2 cellular contexts compared by ENCODE assay signal in the genomic region with DNA sequence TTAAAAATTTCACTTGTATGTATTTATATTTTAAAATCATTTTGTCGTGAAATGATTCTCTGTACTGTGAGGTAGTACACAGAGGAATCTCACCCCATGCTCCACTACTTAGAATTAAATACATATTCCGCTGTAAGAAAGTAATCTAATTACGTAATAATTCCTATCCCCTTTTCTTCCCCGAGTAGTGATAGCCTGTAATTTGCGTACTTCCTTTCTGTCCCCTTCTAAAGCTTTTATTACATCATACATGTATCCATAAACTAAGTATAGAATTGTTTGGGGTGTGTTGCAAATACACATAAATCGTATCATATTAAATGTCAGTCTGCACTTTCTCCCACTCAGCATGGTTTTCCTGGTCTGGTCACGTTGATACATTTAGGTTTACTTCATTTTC.
TF ChIP-seq lines count a peak whose summit lies in the region.

No MANE protein-coding gene starts in this region.

TF ChIP-seq in HepG2, 621 proteins besides CTCF, POLR2A, EP300 and RAD21:
- TF ChIP-seq MYNN (CRISPR knock-in tag; IDR thresholded peaks at IDR 0.05; ENCODE audit: low read depth), result no peak
- TF ChIP-seq ZMAT5 (CRISPR knock-in tag; IDR thresholded peaks at IDR 0.05; ENCODE audit: borderline replicate concordance, low read depth), result no peak
- TF ChIP-seq ZNF746 (CRISPR knock-in tag; IDR thresholded peaks at IDR 0.05), result no peak
- TF ChIP-seq CEBPB (IDR thresholded peaks at IDR 0.05; ENCODE audit: borderline replicate concordance, low read depth, low read length), result peak; percentile 64; the same call in 1 of the 2 replicates

TF ChIP-seq in K562, 482 proteins besides CTCF, POLR2A, EP300 and RAD21:
- TF ChIP-seq PTRF (tag; IDR thresholded peaks at IDR 0.05), result no peak
- TF ChIP-seq MIER1 (IDR thresholded peaks at IDR 0.05; ENCODE audit: low read depth), result no peak
- no peak for TF ChIP-seq CBX8 (IDR thresholded peaks at IDR 0.05; ENCODE audit: borderline replicate concordance, extremely low read depth, low read depth, low read length, poor library complexity, severe bottlenecking)
- TF ChIP-seq MTA3 (IDR thresholded peaks at IDR 0.05; ENCODE audit: borderline replicate concordance), result no peak
- no peak for TF ChIP-seq NEUROD1 (IDR thresholded peaks at IDR 0.05; ENCODE audit: borderline replicate concordance, low read depth, low read length, partially characterized antibody)
- TF ChIP-seq ATF2 (CRISPR knock-in tag; IDR thresholded peaks at IDR 0.05), result no peak
- no peak for TF ChIP-seq KLF1 (tag; IDR thresholded peaks at IDR 0.05)
- TF ChIP-seq TFAM (CRISPR knock-in tag; conservative IDR thresholded peaks at IDR 0.05), result no peak
- TF ChIP-seq, protein P1, sequence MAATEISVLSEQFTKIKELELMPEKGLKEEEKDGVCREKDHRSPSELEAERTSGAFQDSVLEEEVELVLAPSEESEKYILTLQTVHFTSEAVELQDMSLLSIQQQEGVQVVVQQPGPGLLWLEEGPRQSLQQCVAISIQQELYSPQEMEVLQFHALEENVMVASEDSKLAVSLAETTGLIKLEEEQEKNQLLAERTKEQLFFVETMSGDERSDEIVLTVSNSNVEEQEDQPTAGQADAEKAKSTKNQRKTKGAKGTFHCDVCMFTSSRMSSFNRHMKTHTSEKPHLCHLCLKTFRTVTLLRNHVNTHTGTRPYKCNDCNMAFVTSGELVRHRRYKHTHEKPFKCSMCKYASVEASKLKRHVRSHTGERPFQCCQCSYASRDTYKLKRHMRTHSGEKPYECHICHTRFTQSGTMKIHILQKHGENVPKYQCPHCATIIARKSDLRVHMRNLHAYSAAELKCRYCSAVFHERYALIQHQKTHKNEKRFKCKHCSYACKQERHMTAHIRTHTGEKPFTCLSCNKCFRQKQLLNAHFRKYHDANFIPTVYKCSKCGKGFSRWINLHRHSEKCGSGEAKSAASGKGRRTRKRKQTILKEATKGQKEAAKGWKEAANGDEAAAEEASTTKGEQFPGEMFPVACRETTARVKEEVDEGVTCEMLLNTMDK (IDR thresholded peaks at IDR 0.05; ENCODE audit: borderline replicate concordance, insufficient read depth, low read depth, low read length, poor library complexity, severe bottlenecking), result no peak
- TF ChIP-seq CHCHD3 (CRISPR knock-in tag; IDR thresholded peaks at IDR 0.05), result no peak
- TF ChIP-seq HMGN3 (IDR thresholded peaks at IDR 0.05; ENCODE audit: borderline replicate concordance, extremely low read depth, insufficient read length, low read depth, low read length), result no peak
- TF ChIP-seq CEBPG (CRISPR knock-in tag; IDR thresholded peaks at IDR 0.05), result no peak
- peak; percentile 55 to 71 for TF ChIP-seq CEBPG (tag; conservative IDR thresholded peaks at IDR 0.05 in 1 of 2, IDR thresholded peaks at IDR 0.05 in 1 of 2)
- TF ChIP-seq CEBPB (tag; IDR thresholded peaks at IDR 0.05), result peak; percentile 78
- no peak for TF ChIP-seq ZNF134 (CRISPR knock-in tag; conservative IDR thresholded peaks at IDR 0.05)
- no peak for TF ChIP-seq NRF1 (conservative IDR thresholded peaks at IDR 0.05 in 1 of 2, IDR thresholded peaks at IDR 0.05 in 1 of 2)
